Comparison of ENCODE assay signal across 8 cellular contexts in genomic region chr1:32818804-32819541, GRCh38. TPM values are rescaled to one million over a fixed set of nuclear protein-coding genes. Genes with fewer than 3 reads are reported as not detected.
DNase-seq lines count a peak whose midpoint lies in the region; ATAC-seq and TF ChIP-seq lines count a peak whose summit lies in the region.

No MANE protein-coding gene starts in this region.

- H3K36me3 ChIP-seq in SK-N-MC (ENCODE audit: insufficient read depth, low read length) = peaks cover 17% of the 10 kb centered on the region

- H3K27ac ChIP-seq in SK-N-MC (peak overlapping the region; percentile 84), skin epidermis (peak overlapping the region in 19 of 21 experiments; percentile 85 to 99 (median 95))

- H3K27ac Mint-ChIP-seq in activated T-cell treated with anti-CD3 and anti-CD28 coated beads, Interleukin-2, amount 50 U/mL, for 72 hours = peak overlapping the region; percentile 54

- H3K4me3 ChIP-seq in SK-N-MC = peak overlapping the region; percentile 81
- H3K4me3 ChIP-seq in fibroblast of the aortic adventitia (ENCODE audit: low read depth, low read length) = peak overlapping the region; percentile 87
- H3K4me3 ChIP-seq in skin epidermis = peak overlapping the region in 6 of 7 experiments; percentile 83 to 95 (median 88)

- TF ChIP-seq CTCF in fibroblast of the aortic adventitia (IDR thresholded peaks at IDR 0.05; ENCODE audit: insufficient read depth, low read length) = no peak

- H3K4me3 Mint-ChIP-seq in activated T-cell treated with anti-CD3 and anti-CD28 coated beads, Interleukin-2, amount 50 U/mL, for 72 hours = peak overlapping the region; percentile 95 to 97

- no peak for ATAC-seq in activated T-cell treated with anti-CD3 and anti-CD28 coated beads, Interleukin-2, amount 50 U/mL, for 72 hours (replicated peaks in 1 of 2)
- ATAC-seq in HG02885 (IDR thresholded peaks at IDR 0.05; ENCODE audit: poor library complexity, unreplicated experiment) = peak; percentile 38
- ATAC-seq in HG03045 (IDR thresholded peaks at IDR 0.05; ENCODE audit: unreplicated experiment) = no peak

- no peaks in the 10 kb centered on the region for H3K27me3 Mint-ChIP-seq in activated T-cell treated with anti-CD3 and anti-CD28 coated beads, Interleukin-2, amount 50 U/mL, for 72 hours (ENCODE audit: low read depth)

- peaks cover 10 to 32% of the 10 kb centered on the region in 2 donors for H3K36me3 Mint-ChIP-seq in activated T-cell treated with anti-CD3 and anti-CD28 coated beads, Interleukin-2, amount 50 U/mL, for 72 hours (ENCODE audit: insufficient read depth in 2 of 2)

- H3K9ac ChIP-seq in SK-N-MC (ENCODE audit: insufficient read length) = peak overlapping the region; percentile 80

- H3K9me3 ChIP-seq in SK-N-MC (ENCODE audit: low read depth, low read length) = no peaks in the 10 kb centered on the region

- no peaks in the 10 kb centered on the region for H3K9me3 Mint-ChIP-seq in activated T-cell treated with anti-CD3 and anti-CD28 coated beads, Interleukin-2, amount 50 U/mL, for 72 hours

- peak; percentile 23 to 24 for DNase-seq in activated T-cell treated with anti-CD3 and anti-CD28 coated beads, Interleukin-2, amount 50 U/mL, for 72 hours
- DNase-seq in activated T-cell treated with anti-CD3 and anti-CD28 coated beads for 4 hours (no peak), SK-N-MC (ENCODE audit: low read depth, low spot score) (no peak), fibroblast of the aortic adventitia (ENCODE audit: low read depth) (no peak), cortex of kidney (lab: John Stamatoyannopoulos, UW) (no peak)

- peaks cover 38% of the 10 kb centered on the region for H3K4me1 Mint-ChIP-seq in activated T-cell treated with anti-CD3 and anti-CD28 coated beads, Interleukin-2, amount 50 U/mL, for 72 hours (ENCODE audit: low read depth)

RNA-seq across cellular contexts. Expression of gene S100PBP, which starts 1.5 kb away (rescaled TPM):
- 10 to 100 TPM; 45.5 to 52.9 TPM for total RNA-seq in activated T-cell treated with anti-CD3 and anti-CD28 coated beads, Interleukin-2, amount 50 U/mL, for 72 hours
- 42.4 and 64.5 TPM in 2 replicates for total RNA-seq in fibroblast of the aortic adventitia (ENCODE audit: low replicate concordance)

RNA-seq across cellular contexts. Expression of gene YARS1, which starts 1.8 kb away (rescaled TPM):
- 100 to 1,000 TPM; 341 to 388 TPM for total RNA-seq in activated T-cell treated with anti-CD3 and anti-CD28 coated beads, Interleukin-2, amount 50 U/mL, for 72 hours
- total RNA-seq in fibroblast of the aortic adventitia (ENCODE audit: low replicate concordance) = 96.7 and 186 TPM in 2 replicates

RNA-seq across cellular contexts. Expression of gene FNDC5, which starts 51.7 kb away (rescaled TPM):
- total RNA-seq in activated T-cell treated with anti-CD3 and anti-CD28 coated beads, Interleukin-2, amount 50 U/mL, for 72 hours = not detected
- 0.41 and 0.99 TPM in 2 replicates for total RNA-seq in fibroblast of the aortic adventitia (ENCODE audit: low replicate concordance)

Comparison
In these comparisons a context has a peak if more than half of its experiments do, and no peak if none do; other contexts are left out.
1. DNase-seq: peak in activated T-cell treated with anti-CD3 and anti-CD28 coated beads, Interleukin-2, amount 50 U/mL, for 72 hours (2 of 2); none in activated T-cell treated with anti-CD3 and anti-CD28 coated beads for 4 hours (single experiment), SK-N-MC (single experiment), fibroblast of the aortic adventitia (single experiment) and cortex of kidney (single experiment).
2. Peak in every context shown above with its lines, with median percentiles within 50 percentile points of each other: H3K4me3 ChIP-seq.